Comparison of ENCODE assay signal across 8 cellular contexts in genomic region chr20:51022227-51022802, GRCh38. TPM values are rescaled to one million over a fixed set of nuclear protein-coding genes. Genes with fewer than 3 reads are reported as not detected.
DNase-seq lines count a peak whose midpoint lies in the region; ATAC-seq and TF ChIP-seq lines count a peak whose summit lies in the region.

No MANE protein-coding gene starts in this region.

- H3K4me2 ChIP-seq in osteoblast (ENCODE audit: insufficient read depth, low read length), result peak overlapping the region; percentile 88

- no peak for DNase-seq in Panc1 (ENCODE audit: low read depth, low spot score)
- no peak for DNase-seq in esophagus muscularis mucosa (ENCODE audit: extremely low spot score)
- DNase-seq in osteoblast (ENCODE audit: insufficient read length, low spot score, missing footprints), result peak; percentile 86
- DNase-seq in NCI-H187 (lab: John Stamatoyannopoulos, UW), result no peak
- no peak for DNase-seq in activated CD8-positive, alpha-beta memory T cell treated with anti-CD3 and anti-CD28 coated beads, Interleukin-2, amount 50 U/mL, for 4 hours
- DNase-seq in NCI-H128 (lab: John Stamatoyannopoulos, UW; ENCODE audit: unreplicated experiment), result no peak

- in situ Hi-C loops in Panc1 (cut with HindIII; ENCODE audit: low pct_unique_long_range_greater_than_20kb, low sequenced_read_pairs), result no loop called here

- POLR2A ChIA-PET in Panc1 (lab: Charles Lee), result no interaction called here

- H3K36me3 ChIP-seq in Panc1 (ENCODE audit: control insufficient read depth, insufficient read depth, low read length) (peaks cover 6% of the 10 kb centered on the region; the same call in 1 of the 2 replicates), esophagus muscularis mucosa (no peaks in the 10 kb centered on the region), osteoblast (ENCODE audit: insufficient read depth, low read length) (no peaks in the 10 kb centered on the region)

- 0 out of 2 replicates have a peak, but pooled peaks cover 3% of the 10 kb centered on the region for H3K4me1 ChIP-seq in Panc1 (ENCODE audit: control insufficient read depth, insufficient read depth, low read length)
- peaks cover 12 to 19% (median 17%) of the 10 kb centered on the region in 4 donors for H3K4me1 ChIP-seq in esophagus muscularis mucosa
- H3K4me1 ChIP-seq in osteoblast (ENCODE audit: insufficient read depth, low read length), result peaks cover 17% of the 10 kb centered on the region

- CTCF ChIA-PET in Panc1 (lab: Charles Lee), result no interaction called here

- no peaks in the 10 kb centered on the region for H4K20me1 ChIP-seq in osteoblast (ENCODE audit: insufficient read depth, low read length)

- intact Hi-C loops in Panc1 (cut with micrococcal nuclease; ENCODE audit: unreplicated experiment) (no loop called here), esophagus muscularis mucosa (cut with DNase I) (no loop called here)

- no TSS peak for BruUV-seq in Panc1 (replicated peaks; lab: Mats Ljungman, UMichigan)

- 25% methylated on average over 6 of the region's 39 CpGs for WGBS in esophagus muscularis mucosa

- H3K9me3 ChIP-seq in Panc1 (ENCODE audit: control insufficient read depth, insufficient read depth, low read depth, low read length), result no peaks in the 10 kb centered on the region
- no peaks in the 10 kb centered on the region for H3K9me3 ChIP-seq in esophagus muscularis mucosa
- no peaks in the 10 kb centered on the region for H3K9me3 ChIP-seq in osteoblast (ENCODE audit: low read depth, low read length)

- H2AFZ ChIP-seq in osteoblast (ENCODE audit: low read length), result peak overlapping the region; percentile 65

- H3K27ac ChIP-seq in C4-2B, result peak overlapping the region; percentile 51
- 0 out of 2 replicates have a peak overlapping the region, but pooled peaks have one; percentile 48 for H3K27ac ChIP-seq in Panc1 (ENCODE audit: low read length)
- H3K27ac ChIP-seq in esophagus muscularis mucosa (replicated peaks in 1 of 4), result no peak overlapping the region
- no peak overlapping the region for H3K27ac ChIP-seq in osteoblast (ENCODE audit: low read depth, low read length)

- peaks cover 3% of the 10 kb centered on the region for H3K79me2 ChIP-seq in osteoblast (ENCODE audit: insufficient read depth, low read length)

- no peak for TF ChIP-seq CTCF in C4-2B (conservative IDR thresholded peaks at IDR 0.05)
- TF ChIP-seq CTCF in Panc1 (IDR thresholded peaks at IDR 0.05), result no peak
- no peak for TF ChIP-seq CTCF in esophagus muscularis mucosa (IDR thresholded peaks at IDR 0.05)
- TF ChIP-seq CTCF in osteoblast (IDR thresholded peaks at IDR 0.05; ENCODE audit: extremely low read depth, low read depth, low read length), result no peak

- no peak for TF ChIP-seq EP300 in esophagus muscularis mucosa (IDR thresholded peaks at IDR 0.05)

- ATAC-seq in Panc1 (peak; percentile 8), GM19351 (IDR thresholded peaks at IDR 0.05; ENCODE audit: unreplicated experiment) (no peak)

- TF ChIP-seq POLR2A in esophagus muscularis mucosa (IDR thresholded peaks at IDR 0.05; ENCODE audit: low read depth), result no peak

- H3K4me3 ChIP-seq in Panc1 (ENCODE audit: low read depth in 2 of 2, low read length in 2 of 2) (peak overlapping the region; percentile 50 to 57), esophagus muscularis mucosa (peak overlapping the region; percentile 49 to 61 (median 55)), osteoblast (ENCODE audit: insufficient read depth, low read length) (peak overlapping the region; percentile 76)

- H3K27me3 ChIP-seq in Panc1 (ENCODE audit: control insufficient read depth, insufficient read depth, low read length), result peaks cover 6% of the 10 kb centered on the region; the same call in 1 of the 2 replicates
- H3K27me3 ChIP-seq in esophagus muscularis mucosa, result peaks cover 6 to 67% (median 18%) of the 10 kb centered on the region in 4 donors
- H3K27me3 ChIP-seq in osteoblast (ENCODE audit: insufficient read depth, low read length), result peaks cover 9% of the 10 kb centered on the region

RNA-seq across cellular contexts. Expression of gene KCNG1, which starts 0.6 kb away (rescaled TPM):
- total RNA-seq in Panc1 (2021; ENCODE audit: unreplicated experiment) (7.4 TPM), esophagus muscularis mucosa (1 to 10 TPM in 1 of 4 donors, under 1 TPM in 3; 0.42 to 2.2 (median 0.64) TPM), osteoblast (13.6 and 16.3 TPM in 2 replicates)
- 9.6 TPM for polyA plus RNA-seq in Panc1 (2012; ENCODE audit: insufficient read length)

Comparison
In these comparisons a context has a peak if more than half of its experiments do, and no peak if none do; other contexts are left out.
1. H3K27ac ChIP-seq: peak in C4-2B (single experiment) and Panc1 (single experiment); none in esophagus muscularis mucosa (0 of 4) and osteoblast (single experiment).
2. Peak in every context shown above with its lines, with median percentiles within 50 percentile points of each other: H3K4me3 ChIP-seq.